ENCODE assay signal across 22 cellular contexts in the genomic region with DNA sequence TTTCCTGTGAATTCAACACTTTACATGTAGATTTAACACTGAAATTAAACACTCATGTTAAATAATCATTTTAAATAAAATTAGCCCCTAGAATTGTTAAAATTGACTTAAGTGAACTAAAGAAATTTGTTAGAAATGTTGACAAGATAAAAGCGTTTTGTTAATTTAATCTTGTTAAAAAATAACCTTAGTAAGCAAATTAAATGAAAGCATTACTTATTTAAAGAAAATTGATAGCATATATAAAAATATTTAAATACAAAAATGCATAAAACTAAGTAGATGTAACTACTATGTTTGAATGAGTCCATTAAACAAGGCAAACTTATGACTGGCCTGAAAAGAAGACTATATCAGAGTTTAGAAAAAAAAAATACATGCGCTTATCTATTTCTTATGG.
"Had no signal": no experiment of that assay in that cellular context is flagged by ENCODE, and none has a peak within 500 bp of the region (broad histone marks: within the 10 kb centered on the region; RNA-seq: fewer than 3 reads in every experiment).

No MANE protein-coding gene starts in this region.

- H3K36me3 ChIP-seq: SJSA1 had no signal

- H3K9ac ChIP-seq: KMS-11 had no signal

- H3K4me1 ChIP-seq: SJSA1 had no signal

- H3K4me2 ChIP-seq: KMS-11 had no signal

- H3K27ac ChIP-seq: HL-60, KMS-11, SJSA1, SK-N-MC had no signal

- DNase-seq: Kasumi-1, MM.1S, NCI-H1092 treated with DMSO at 0.1 percent for 48 hours, NCI-H1417, NCI-H1436 treated with DMSO at 0.1 percent for 48 hours, NCI-H1694, NCI-H187 treated with DMSO at 0.1 percent for 48 hours, NCI-H2081, NCI-H2107, NCI-H2227 treated with DMSO at 0.1 percent for 48 hours, NCI-H524, NCI-H526 treated with DMSO at 0.1 percent for 48 hours, NCI-H748 treated with DMSO at 0.1 percent for 48 hours, Right ventricle myocardium superior, RPMI8226, SIG-M5 had no signal

- H3K4me3 ChIP-seq: SJSA1, SK-N-MC had no signal

- H3K27me3 ChIP-seq: SJSA1 had no signal

- H3K9me3 ChIP-seq: SJSA1 had no signal

- FAIRE-seq: HTR-8/SVneo, RCC 7860 had no signal
